In the genomic region with DNA sequence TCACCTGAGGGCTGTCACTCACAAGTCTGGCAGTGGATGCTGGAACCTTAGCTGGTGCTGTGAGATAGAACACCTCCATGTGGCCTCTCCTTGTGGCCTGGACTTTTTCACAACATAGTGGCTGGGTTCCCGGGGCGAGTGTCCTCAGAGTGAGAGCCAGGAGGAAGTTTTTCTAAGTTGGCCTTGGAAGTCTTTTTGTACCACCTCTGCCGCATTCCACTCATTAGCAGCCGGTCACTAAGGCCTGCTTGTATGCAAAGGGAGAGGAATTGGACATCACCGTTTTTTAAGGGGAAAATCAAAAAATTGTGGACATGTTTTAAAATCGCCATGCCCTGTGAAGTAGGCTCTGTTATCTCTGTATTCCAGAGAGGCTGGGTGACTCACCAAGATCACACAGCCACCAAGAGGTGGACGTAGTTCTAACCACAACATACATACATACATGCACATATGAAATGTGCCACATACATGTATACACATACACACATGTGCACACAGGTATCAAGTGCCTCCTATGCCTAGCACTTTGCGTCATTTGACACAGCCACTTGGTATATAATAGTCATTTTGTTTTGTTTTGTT, we compare ENCODE assay signal across 1 cellular context.
TF ChIP-seq lines count a peak whose summit lies in the region.

No MANE protein-coding gene starts in this region.

TF ChIP-seq in IMR-90, 13 proteins besides CTCF, POLR2A, EP300 and RAD21:
- no peak for TF ChIP-seq CEBPB (IDR thresholded peaks at IDR 0.05; ENCODE audit: low read depth, low read length)
- no peak for TF ChIP-seq MXI1 (IDR thresholded peaks at IDR 0.05; ENCODE audit: borderline replicate concordance, low read depth, low read length)
- no peak for TF ChIP-seq FOS (IDR thresholded peaks at IDR 0.05; ENCODE audit: low read depth, low read length)
